2 cellular contexts compared by ENCODE assay signal in genomic region chr3:185629554-185630181, GRCh38.
TF ChIP-seq lines count a peak whose summit lies in the region.

No MANE protein-coding gene starts in this region.

TF ChIP-seq in HepG2, 621 proteins besides CTCF, POLR2A, EP300 and RAD21:
- TF ChIP-seq POLR2G (IDR thresholded peaks at IDR 0.05; ENCODE audit: low read depth, low read length) (peak; percentile 35; the same call in 1 of the 2 replicates), JUND (CRISPR knock-in tag; IDR thresholded peaks at IDR 0.05) (no peak), ATM (IDR thresholded peaks at IDR 0.05; ENCODE audit: borderline replicate concordance) (no peak), ZNF33A (CRISPR knock-in tag; IDR thresholded peaks at IDR 0.05; ENCODE audit: borderline replicate concordance) (no peak), FOXJ3 (CRISPR knock-in tag; IDR thresholded peaks at IDR 0.05; ENCODE audit: borderline replicate concordance) (no peak), FUBP1 (CRISPR knock-in tag; IDR thresholded peaks at IDR 0.05; ENCODE audit: borderline replicate concordance) (no peak), ZNF329 (CRISPR knock-in tag; IDR thresholded peaks at IDR 0.05; ENCODE audit: low read depth) (no peak), ZNF703 (CRISPR knock-in tag; IDR thresholded peaks at IDR 0.05; ENCODE audit: borderline replicate concordance) (no peak)

TF ChIP-seq in GM12878, 131 proteins besides CTCF, POLR2A, EP300 and RAD21:
- TF ChIP-seq CBFB (IDR thresholded peaks at IDR 0.05; ENCODE audit: low read depth) (0 out of 2 replicates have a peak, but pooled peaks have one; percentile 24), ASH2L (IDR thresholded peaks at IDR 0.05; ENCODE audit: borderline replicate concordance, low read depth) (no peak), ZNF687 (IDR thresholded peaks at IDR 0.05) (0 out of 2 replicates have a peak, but pooled peaks have one; percentile 44), RUNX3 (IDR thresholded peaks at IDR 0.05; ENCODE audit: low read length) (peak; percentile 59; the same call in 1 of the 2 replicates), PAX5 (IDR thresholded peaks at IDR 0.05; ENCODE audit: borderline replicate concordance, low read depth, low read length) (no peak), CBX3 (IDR thresholded peaks at IDR 0.05; ENCODE audit: borderline replicate concordance, low read depth) (no peak), CHD2 (IDR thresholded peaks at IDR 0.05; ENCODE audit: borderline replicate concordance, low read depth, low read length) (no peak), NR2F1 (conservative IDR thresholded peaks at IDR 0.05) (no peak), SMAD1 (IDR thresholded peaks at IDR 0.05; ENCODE audit: low read depth, partially characterized antibody) (no peak), NFXL1 (IDR thresholded peaks at IDR 0.05; ENCODE audit: borderline replicate concordance) (no peak), KDM1A (IDR thresholded peaks at IDR 0.05; ENCODE audit: borderline replicate concordance) (no peak), LARP7 (IDR thresholded peaks at IDR 0.05) (no peak), STAT1 (conservative IDR thresholded peaks at IDR 0.05) (no peak), TBL1XR1 (IDR thresholded peaks at IDR 0.05; ENCODE audit: low read depth, low read length) (no peak)
